In genomic region chr17:79831367-79832210, GRCh38 we compare ENCODE assay signal across 1 cellular context.
TF ChIP-seq lines count a peak whose summit lies in the region.

No MANE protein-coding gene starts in this region.

TF ChIP-seq in K562, 482 proteins besides CTCF, POLR2A, EP300 and RAD21 (continued from another document and continues in another):
- TF ChIP-seq RREB1 (CRISPR knock-in tag; IDR thresholded peaks at IDR 0.05): no peak
- no peak; the same call in 1 of the 2 replicates for TF ChIP-seq PTRF (tag; IDR thresholded peaks at IDR 0.05)
- no peak for TF ChIP-seq UBTF (IDR thresholded peaks at IDR 0.05; ENCODE audit: borderline replicate concordance in 1 of 2, low read depth in 2 of 2, low read length in 2 of 2)
- peak; percentile 44; the same call in 1 of the 2 replicates for TF ChIP-seq ZBTB40 (IDR thresholded peaks at IDR 0.05)
- TF ChIP-seq ZBTB40 (CRISPR knock-in tag; IDR thresholded peaks at IDR 0.05): no peak
- TF ChIP-seq ZNF655 (CRISPR knock-in tag; IDR thresholded peaks at IDR 0.05): no peak
- no peak for TF ChIP-seq SETDB1 (IDR thresholded peaks at IDR 0.05; ENCODE audit: low read length)
- TF ChIP-seq ZNF23 (CRISPR knock-in tag; IDR thresholded peaks at IDR 0.05): no peak
- TF ChIP-seq HNRNPUL1 (IDR thresholded peaks at IDR 0.05; ENCODE audit: low read length): no peak
- no peak for TF ChIP-seq FOXM1 (IDR thresholded peaks at IDR 0.05; ENCODE audit: low read depth)
- no peak for TF ChIP-seq FOXM1 (CRISPR knock-in tag; IDR thresholded peaks at IDR 0.05; ENCODE audit: low read depth)
- no peak for TF ChIP-seq ZNF212 (CRISPR knock-in tag; IDR thresholded peaks at IDR 0.05)
- no peak for TF ChIP-seq SMARCE1 (IDR thresholded peaks at IDR 0.05)
- TF ChIP-seq SRSF9 (IDR thresholded peaks at IDR 0.05; ENCODE audit: borderline replicate concordance, low read depth, low read length): no peak
- no peak for TF ChIP-seq ZNF165 (CRISPR knock-in tag; IDR thresholded peaks at IDR 0.05; ENCODE audit: borderline replicate concordance)
- TF ChIP-seq HNRNPL (IDR thresholded peaks at IDR 0.05; ENCODE audit: low read depth, low read length): no peak
- peak; percentile 56 for TF ChIP-seq JUND (IDR thresholded peaks at IDR 0.05; ENCODE audit: borderline replicate concordance, low read depth, low read length)
- no peak; the same call in 2 of the 3 replicates for TF ChIP-seq JUND (tag; IDR thresholded peaks at IDR 0.05; ENCODE audit: borderline replicate concordance, low read depth, low read length)
- no peak for TF ChIP-seq FOSL1 (tag; conservative IDR thresholded peaks at IDR 0.05)
- no peak for TF ChIP-seq BCLAF1 (IDR thresholded peaks at IDR 0.05; ENCODE audit: borderline replicate concordance in 1 of 2, control insufficient read depth in 1 of 2, low read depth in 2 of 2, low read length in 1 of 2)
- TF ChIP-seq HDAC2 (IDR thresholded peaks at IDR 0.05): no peak
- no peak for TF ChIP-seq NCOA6 (IDR thresholded peaks at IDR 0.05)
- no peak for TF ChIP-seq FUS (optimal IDR thresholded peaks at IDR 0.05; ENCODE audit: low read depth, low read length)
- no peak for TF ChIP-seq SRSF7 (optimal IDR thresholded peaks at IDR 0.05; ENCODE audit: low read depth, low read length)
- no peak for TF ChIP-seq ZFP30 (CRISPR knock-in tag; IDR thresholded peaks at IDR 0.05; ENCODE audit: borderline replicate concordance)
- no peak for TF ChIP-seq ESRRA (IDR thresholded peaks at IDR 0.05; ENCODE audit: borderline replicate concordance, low read depth)
- TF ChIP-seq ZBTB5 (IDR thresholded peaks at IDR 0.05): no peak
- TF ChIP-seq THAP7 (CRISPR knock-in tag; IDR thresholded peaks at IDR 0.05): 0 out of 2 replicates have a peak, but pooled peaks have one; percentile 32
- no peak for TF ChIP-seq C11orf30 (IDR thresholded peaks at IDR 0.05; ENCODE audit: low read depth)
- no peak for TF ChIP-seq CTBP1 (IDR thresholded peaks at IDR 0.05; ENCODE audit: borderline replicate concordance)
- TF ChIP-seq CBX1 (IDR thresholded peaks at IDR 0.05; ENCODE audit: low read depth): peak; percentile 73; the same call in 1 of the 2 replicates
- TF ChIP-seq KLF16 (IDR thresholded peaks at IDR 0.05): no peak
- TF ChIP-seq E2F3 (CRISPR knock-in tag; IDR thresholded peaks at IDR 0.05): no peak; the same call in 1 of the 2 replicates
- no peak for TF ChIP-seq YBX1 (IDR thresholded peaks at IDR 0.05)
